ENCODE assay signal across 8 cellular contexts in the genomic region with DNA sequence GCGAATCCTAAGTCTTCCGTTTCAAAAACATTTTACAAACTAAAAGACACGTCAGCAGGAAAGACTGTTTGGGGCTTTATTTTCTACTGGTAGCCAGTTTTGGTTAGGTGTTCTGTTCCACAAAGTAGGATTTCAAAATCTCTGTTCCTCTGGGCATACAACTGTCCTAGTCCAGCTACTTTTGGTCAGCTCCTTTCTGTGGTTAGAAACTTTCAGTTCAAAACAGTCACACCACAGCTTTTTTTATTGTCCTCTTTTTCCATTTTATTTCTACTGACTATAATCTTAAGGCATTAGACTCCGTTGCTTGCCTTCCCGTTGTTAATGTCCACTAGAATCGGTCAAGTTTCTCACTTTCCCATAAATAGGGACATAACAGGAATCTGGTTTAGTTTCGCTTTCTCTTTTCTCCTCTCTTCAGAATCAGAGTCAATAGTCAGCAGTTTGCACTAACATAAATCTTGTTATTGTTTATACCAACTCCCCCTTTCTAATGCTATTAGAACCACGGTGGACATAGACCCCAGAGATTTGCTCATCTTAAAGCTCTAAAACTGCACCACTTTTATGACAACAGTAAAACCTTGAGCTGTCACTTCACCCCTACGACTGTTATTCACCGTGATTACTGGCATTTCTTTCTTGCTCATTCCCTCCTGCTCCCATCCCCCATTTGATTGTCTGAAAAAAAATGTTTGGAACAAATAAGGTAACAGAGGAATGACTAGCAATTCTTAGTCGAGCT. TPM values are rescaled to one million over a fixed set of nuclear protein-coding genes. Genes with fewer than 3 reads are reported as not detected.
DNase-seq lines count a peak whose midpoint lies in the region; ATAC-seq and TF ChIP-seq lines count a peak whose summit lies in the region.

No MANE protein-coding gene starts in this region.

- H3K4me1 Mint-ChIP-seq in activated naive CD4-positive, alpha-beta T cell treated with anti-CD3 and anti-CD28 coated beads, Interleukin-2, amount 10 ng/mL, durations not matched to agents 7 days and 5 days: peaks cover 7% of the 10 kb centered on the region
- H3K4me1 Mint-ChIP-seq in activated naive CD8-positive, alpha-beta T cell treated with anti-CD3 and anti-CD28 coated beads, Interleukin-2, amount 50 U/mL, for 24 hours: no peaks in the 10 kb centered on the region

- ATAC-seq in activated naive CD8-positive, alpha-beta T cell treated with anti-CD3 and anti-CD28 coated beads, Interleukin-2, amount 50 U/mL, for 24 hours: no peak
- ATAC-seq in HG03571 (IDR thresholded peaks at IDR 0.05; ENCODE audit: unreplicated experiment) (no peak), HG02870 (IDR thresholded peaks at IDR 0.05; ENCODE audit: unreplicated experiment) (no peak), HG02981 (IDR thresholded peaks at IDR 0.05; ENCODE audit: unreplicated experiment) (no peak)

- H3K27me3 Mint-ChIP-seq in activated naive CD4-positive, alpha-beta T cell treated with anti-CD3 and anti-CD28 coated beads, Interleukin-2, amount 10 ng/mL, durations not matched to agents 7 days and 5 days: peaks cover 2% of the 10 kb centered on the region
- no peaks in the 10 kb centered on the region for H3K27me3 Mint-ChIP-seq in activated naive CD8-positive, alpha-beta T cell treated with anti-CD3 and anti-CD28 coated beads, Interleukin-2, amount 50 U/mL, for 24 hours

- H3K36me3 Mint-ChIP-seq in activated naive CD4-positive, alpha-beta T cell treated with anti-CD3 and anti-CD28 coated beads, Interleukin-2, amount 10 ng/mL, durations not matched to agents 7 days and 5 days: no peaks in the 10 kb centered on the region
- no peaks in the 10 kb centered on the region for H3K36me3 Mint-ChIP-seq in activated naive CD8-positive, alpha-beta T cell treated with anti-CD3 and anti-CD28 coated beads, Interleukin-2, amount 50 U/mL, for 24 hours (ENCODE audit: low read depth)

- H3K4me3 ChIP-seq in kidney epithelial cell (ENCODE audit: low read depth, low read length): peak overlapping the region; percentile 45

- no peak overlapping the region for H3K27ac Mint-ChIP-seq in activated naive CD4-positive, alpha-beta T cell treated with anti-CD3 and anti-CD28 coated beads, Interleukin-2, amount 10 ng/mL, durations not matched to agents 7 days and 5 days
- peak overlapping the region; percentile 43 for H3K27ac Mint-ChIP-seq in activated naive CD8-positive, alpha-beta T cell treated with anti-CD3 and anti-CD28 coated beads, Interleukin-2, amount 50 U/mL, for 24 hours

- CTCF ChIA-PET in activated naive CD4-positive, alpha-beta T cell treated with anti-CD3 and anti-CD28 coated beads, Interleukin-2, amount 10 ng/mL, durations not matched to agents 7 days and 5 days (lab: Charles Lee): no interaction called here

- TF ChIP-seq CTCF in kidney epithelial cell (IDR thresholded peaks at IDR 0.05; ENCODE audit: insufficient read depth, low read length, poor library complexity, severe bottlenecking): no peak

- peak overlapping the region; percentile 49 for H3K4me3 Mint-ChIP-seq in activated naive CD4-positive, alpha-beta T cell treated with anti-CD3 and anti-CD28 coated beads, Interleukin-2, amount 10 ng/mL, durations not matched to agents 7 days and 5 days
- H3K4me3 Mint-ChIP-seq in activated naive CD8-positive, alpha-beta T cell treated with anti-CD3 and anti-CD28 coated beads, Interleukin-2, amount 50 U/mL, for 24 hours: no peak overlapping the region

- no peaks in the 10 kb centered on the region for H3K27me3 ChIP-seq in kidney epithelial cell (ENCODE audit: control insufficient read depth, insufficient read depth, low read length)

- H3K9me3 Mint-ChIP-seq in activated naive CD4-positive, alpha-beta T cell treated with anti-CD3 and anti-CD28 coated beads, Interleukin-2, amount 10 ng/mL, durations not matched to agents 7 days and 5 days: no peaks in the 10 kb centered on the region
- H3K9me3 Mint-ChIP-seq in activated naive CD8-positive, alpha-beta T cell treated with anti-CD3 and anti-CD28 coated beads, Interleukin-2, amount 50 U/mL, for 24 hours: peaks cover 3% of the 10 kb centered on the region

- no peaks in the 10 kb centered on the region for H3K36me3 ChIP-seq in kidney epithelial cell (ENCODE audit: control insufficient read depth, insufficient read depth, low read length)

- no peak for DNase-seq in activated naive CD4-positive, alpha-beta T cell treated with anti-CD3 and anti-CD28 coated beads, Interleukin-2, amount 10 ng/mL, durations not matched to agents 7 days and 5 days
- no peak for DNase-seq in activated naive CD4-positive, alpha-beta T cell (lab: John Stamatoyannopoulos, UW)
- no peak for DNase-seq in activated naive CD8-positive, alpha-beta T cell treated with anti-CD3 and anti-CD28 coated beads, Interleukin-2, amount 50 U/mL, for 24 hours
- no peak for DNase-seq in kidney epithelial cell (ENCODE audit: low read depth)
- DNase-seq in superior temporal gyrus (ENCODE audit: extremely low spot score): peak; percentile 89

RNA-seq across cellular contexts. Expression of a gene that starts 41.5 kb away (rescaled TPM):
- total RNA-seq in kidney epithelial cell: 1.2 and 2.0 TPM in 2 replicates
